Comparison of ENCODE assay signal across 15 cellular contexts in genomic region chr13:59483441-59484116, GRCh38.
DNase-seq lines count a peak whose midpoint lies in the region; ATAC-seq and TF ChIP-seq lines count a peak whose summit lies in the region.
"Had no signal": no experiment of that assay in that cellular context is flagged by ENCODE, and none has a peak within 500 bp of the region (broad histone marks: within the 10 kb centered on the region; RNA-seq: fewer than 3 reads in every experiment).

No MANE protein-coding gene starts in this region.

- no peak for TF ChIP-seq CTCF in right atrium auricular region (IDR thresholded peaks at IDR 0.05)
- TF ChIP-seq CTCF in coronary artery (IDR thresholded peaks at IDR 0.05), result no peak
- TF ChIP-seq CTCF in sigmoid colon (IDR thresholded peaks at IDR 0.05), result no peak

- no peaks in the 10 kb centered on the region for H3K9me3 ChIP-seq in right atrium auricular region
- H3K9me3 ChIP-seq in sigmoid colon, result no peaks in the 10 kb centered on the region
- H3K9me3 ChIP-seq: gastrocnemius medialis had no signal

- H3K36me3 Mint-ChIP-seq in stimulated activated memory B cell treated with anti-CD40 and anti-IgM and Interleukin-4, amounts not matched to agents 10 μg/mL and 1 μg/mL and 100 μg/mL, for 72 hours, result no peaks in the 10 kb centered on the region
- H3K36me3 Mint-ChIP-seq: CD8-positive, alpha-beta memory T cell; naive thymus-derived CD4-positive, alpha-beta T cell had no signal

- ATAC-seq in Right ventricle myocardium superior (ENCODE audit: poor library complexity) (peak; percentile 84), GM19351 (IDR thresholded peaks at IDR 0.05; ENCODE audit: unreplicated experiment) (no peak), GM21786 (IDR thresholded peaks at IDR 0.05; ENCODE audit: unreplicated experiment) (no peak)
- no peak for ATAC-seq in stimulated activated memory B cell treated with anti-CD40 and anti-IgM and Interleukin-4, amounts not matched to agents 10 μg/mL and 1 μg/mL and 100 μg/mL, for 72 hours
- ATAC-seq: gastrocnemius medialis; naive thymus-derived CD4-positive, alpha-beta T cell had no signal

- H3K36me3 ChIP-seq in right atrium auricular region (no peaks in the 10 kb centered on the region), sigmoid colon (no peaks in the 10 kb centered on the region)
- H3K36me3 ChIP-seq: gastrocnemius medialis had no signal

- H3K27me3 ChIP-seq in right atrium auricular region (no peaks in the 10 kb centered on the region), sigmoid colon (no peaks in the 10 kb centered on the region)
- H3K27me3 ChIP-seq: gastrocnemius medialis had no signal

- peak; percentile 39 for DNase-seq in Right ventricle myocardium superior
- no peak for DNase-seq in right atrium auricular region (ENCODE audit: low spot score)
- no peak for DNase-seq in coronary artery (ENCODE audit: low spot score)
- DNase-seq in iris pigment epithelial cell (ENCODE audit: low read depth), result peak; percentile 25
- no peak for DNase-seq in sigmoid colon
- DNase-seq: activated CD4-positive, alpha-beta T cell treated with anti-CD3 and anti-CD28 coated beads, Interleukin-2, amount 10 ng/mL, durations not matched to agents 7 days and 5 days; activated T-cell treated with anti-CD3 and anti-CD28 coated beads, Interleukin-2, amount 50 U/mL, for 48 hours; CD8-positive, alpha-beta memory T cell; gastrocnemius medialis; naive thymus-derived CD4-positive, alpha-beta T cell; NCI-H510A had no signal

- H3K4me3 ChIP-seq in right atrium auricular region (no peak overlapping the region), coronary artery (peak overlapping the region; percentile 37), sigmoid colon (no peak overlapping the region)
- H3K4me3 ChIP-seq: gastrocnemius medialis had no signal

- H3K4me1 Mint-ChIP-seq in stimulated activated memory B cell treated with anti-CD40 and anti-IgM and Interleukin-4, amounts not matched to agents 10 μg/mL and 1 μg/mL and 100 μg/mL, for 72 hours, result no peaks in the 10 kb centered on the region
- H3K4me1 Mint-ChIP-seq: activated CD4-positive, alpha-beta T cell treated with anti-CD3 and anti-CD28 coated beads, Interleukin-2, amount 10 ng/mL, durations not matched to agents 7 days and 5 days; CD8-positive, alpha-beta memory T cell had no signal

- peaks cover 0 to 20% of the 10 kb centered on the region in 2 donors for H3K4me1 ChIP-seq in right atrium auricular region
- H3K4me1 ChIP-seq in sigmoid colon, result peaks cover 0 to 21% (median 6%) of the 10 kb centered on the region in 4 donors
- H3K4me1 ChIP-seq: gastrocnemius medialis had no signal

- no peaks in the 10 kb centered on the region for H3K27me3 Mint-ChIP-seq in stimulated activated memory B cell treated with anti-CD40 and anti-IgM and Interleukin-4, amounts not matched to agents 10 μg/mL and 1 μg/mL and 100 μg/mL, for 72 hours
- H3K27me3 Mint-ChIP-seq: stimulated activated naive CD8-positive, alpha-beta T cell treated with anti-CD3 and anti-CD28 coated beads, Interleukin-15, Interleukin-2, amounts not matched to agents 100 ng/mL and 50 ng/mL, for 24 hours had no signal

- H3K27ac Mint-ChIP-seq in stimulated activated memory B cell treated with anti-CD40 and anti-IgM and Interleukin-4, amounts not matched to agents 10 μg/mL and 1 μg/mL and 100 μg/mL, for 72 hours, result no peak overlapping the region
- H3K27ac Mint-ChIP-seq: activated CD4-positive, alpha-beta T cell treated with anti-CD3 and anti-CD28 coated beads, Interleukin-2, amount 10 ng/mL, durations not matched to agents 7 days and 5 days; CD8-positive, alpha-beta memory T cell; stimulated activated naive CD8-positive, alpha-beta T cell treated with anti-CD3 and anti-CD28 coated beads, Interleukin-15, Interleukin-2, amounts not matched to agents 100 ng/mL and 50 ng/mL, for 24 hours had no signal

- no peak for TF ChIP-seq POLR2A in sigmoid colon (IDR thresholded peaks at IDR 0.05)

- WGBS in sigmoid colon, 2 donors, result 55 to 58% methylated on average over 3 of the region's 3 CpGs

- no peak overlapping the region for H3K4me3 Mint-ChIP-seq in stimulated activated memory B cell treated with anti-CD40 and anti-IgM and Interleukin-4, amounts not matched to agents 10 μg/mL and 1 μg/mL and 100 μg/mL, for 72 hours
- H3K4me3 Mint-ChIP-seq: activated CD4-positive, alpha-beta T cell treated with anti-CD3 and anti-CD28 coated beads, Interleukin-2, amount 10 ng/mL, durations not matched to agents 7 days and 5 days; CD8-positive, alpha-beta memory T cell; naive thymus-derived CD4-positive, alpha-beta T cell; stimulated activated naive CD8-positive, alpha-beta T cell treated with anti-CD3 and anti-CD28 coated beads, Interleukin-15, Interleukin-2, amounts not matched to agents 100 ng/mL and 50 ng/mL, for 24 hours had no signal

- TF ChIP-seq EP300 in sigmoid colon (IDR thresholded peaks at IDR 0.05), result no peak

- H3K27ac ChIP-seq in right atrium auricular region, result peak overlapping the region in 1 of 2 donors; percentile 59
- peak overlapping the region in 1 of 2 donors; percentile 36 for H3K27ac ChIP-seq in coronary artery
- H3K27ac ChIP-seq in sigmoid colon, result peak overlapping the region in 1 of 4 donors; percentile 35
- H3K27ac ChIP-seq: gastrocnemius medialis had no signal

- intact Hi-C loops in Right ventricle myocardium superior (cut with DNase I), result no loop called here
- intact Hi-C loops in sigmoid colon (cut with DNase I), result no loop called here

- H3K9me3 Mint-ChIP-seq in stimulated activated memory B cell treated with anti-CD40 and anti-IgM and Interleukin-4, amounts not matched to agents 10 μg/mL and 1 μg/mL and 100 μg/mL, for 72 hours, result peaks cover 2% of the 10 kb centered on the region
- H3K9me3 Mint-ChIP-seq: activated CD4-positive, alpha-beta T cell treated with anti-CD3 and anti-CD28 coated beads, Interleukin-2, amount 10 ng/mL, durations not matched to agents 7 days and 5 days; CD8-positive, alpha-beta memory T cell; stimulated activated naive CD8-positive, alpha-beta T cell treated with anti-CD3 and anti-CD28 coated beads, Interleukin-15, Interleukin-2, amounts not matched to agents 100 ng/mL and 50 ng/mL, for 24 hours had no signal

Comparison
In these comparisons a context has a peak if more than half of its experiments do, and no peak if none do; other contexts are left out.
1. DNase-seq: peak in Right ventricle myocardium superior (single experiment) and iris pigment epithelial cell (single experiment); none in right atrium auricular region (single experiment), coronary artery (single experiment) and sigmoid colon (single experiment).